ENCODE assay signal across 8 cellular contexts in the genomic region with DNA sequence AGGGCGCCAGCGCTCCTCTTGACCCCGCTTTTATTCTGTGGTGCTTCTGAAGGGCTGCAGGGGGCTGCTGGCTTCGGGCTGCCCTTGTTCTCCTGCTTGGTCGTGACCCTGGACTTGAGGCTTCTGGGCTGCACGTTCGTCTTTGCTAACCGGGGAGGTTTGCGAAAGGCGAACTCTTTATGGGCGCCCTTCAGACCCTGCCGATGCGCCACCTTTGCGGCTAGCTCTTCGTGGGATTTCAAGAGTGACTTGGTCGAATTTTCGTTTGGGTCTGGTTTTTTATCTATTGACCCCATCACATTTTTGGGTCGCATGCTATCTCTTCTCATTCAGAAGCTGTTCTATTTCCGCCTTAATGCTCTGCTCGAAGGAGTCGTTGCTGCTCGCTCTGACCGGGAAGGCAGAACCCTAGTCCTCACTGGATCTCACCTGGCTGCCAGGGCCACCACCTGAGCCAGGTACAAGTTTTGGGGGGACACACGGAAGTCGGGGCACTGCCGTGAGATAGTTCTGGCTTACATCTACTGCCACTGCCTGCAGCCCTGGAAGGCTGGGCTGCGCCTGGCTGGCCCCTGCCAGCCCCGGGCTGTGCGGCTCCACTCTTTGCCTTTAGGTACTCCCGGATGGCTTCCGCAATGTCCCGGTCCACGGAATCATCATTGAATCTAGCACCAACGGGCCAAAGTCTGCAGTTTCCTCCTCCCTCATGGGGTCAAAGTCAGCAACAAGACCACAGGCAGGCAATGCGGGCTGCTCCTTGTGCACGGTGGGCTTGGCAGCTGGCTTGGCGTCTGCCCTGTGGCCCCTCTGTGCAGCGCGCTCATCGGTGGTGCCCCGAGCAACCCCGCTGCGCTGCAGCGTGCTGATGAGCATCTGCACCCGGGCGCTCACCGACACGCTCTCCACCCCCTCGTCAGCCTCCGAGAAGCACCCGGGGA. TPM values are rescaled to one million over a fixed set of nuclear protein-coding genes. Genes with fewer than 3 reads are reported as not detected.
DNase-seq lines count a peak whose midpoint lies in the region; ATAC-seq and TF ChIP-seq lines count a peak whose summit lies in the region.

No MANE protein-coding gene starts in this region.

- H3K9me3 ChIP-seq in breast epithelium (peaks cover 3 to 4% of the 10 kb centered on the region in 2 donors), mammary epithelial cell (replicated peaks; ENCODE audit: insufficient read depth, low read length) (peaks cover 20% of the 10 kb centered on the region), mucosa of rectum (ENCODE audit: control insufficient read depth in 2 of 2, low read length in 2 of 2) (no peaks in the 10 kb centered on the region), transverse colon (peaks cover 0 to 9% of the 10 kb centered on the region in 2 donors), gastroesophageal sphincter (peaks cover 0 to 14% (median 0%) of the 10 kb centered on the region in 3 donors)

- H3K4me3 Mint-ChIP-seq in activated naive CD8-positive, alpha-beta T cell treated with anti-CD3 and anti-CD28 coated beads, Interleukin-2, amount 10 ng/mL, durations not matched to agents 7 days and 5 days, result peak overlapping the region; percentile 77

- H2AFZ ChIP-seq in mammary epithelial cell (ENCODE audit: low read depth, low read length), result no peak overlapping the region

- WGBS in mammary epithelial cell (ENCODE audit: low coverage, missing lambda C conversion rate), result 93% methylated on average over 30 of the region's 51 CpGs
- 72 to 93% methylated on average over 7 to 36 of the region's 51 CpGs for WGBS in transverse colon (ENCODE audit: low coverage in 1 of 2), 2 donors
- WGBS in gastroesophageal sphincter (ENCODE audit: low coverage in 1 of 2), 2 donors, result 87 to 89% methylated on average over 10 to 19 of the region's 51 CpGs

- intact Hi-C loops in breast epithelium (cut with DNase I; ENCODE audit: low total_unique reads), result no loop called here
- intact Hi-C loops in mammary epithelial cell (cut with micrococcal nuclease), result no loop called here
- intact Hi-C loops in transverse colon (cut with DNase I; ENCODE audit: low total_unique reads), result no loop called here

- peaks cover 82% of the 10 kb centered on the region for H3K79me2 ChIP-seq in mammary epithelial cell (ENCODE audit: insufficient read depth, low read length)

- no peaks in the 10 kb centered on the region for H3K36me3 ChIP-seq in breast epithelium
- H3K36me3 ChIP-seq in mammary epithelial cell (ENCODE audit: insufficient read depth, low read length), result peaks cover 2% of the 10 kb centered on the region
- peaks cover 0 to 7% of the 10 kb centered on the region in 2 donors for H3K36me3 ChIP-seq in mucosa of rectum (ENCODE audit: control insufficient read depth in 2 of 2, insufficient read depth in 2 of 2, low read length in 2 of 2)
- no peaks in the 10 kb centered on the region for H3K36me3 ChIP-seq in transverse colon
- peaks cover 0 to 35% of the 10 kb centered on the region in 2 donors for H3K36me3 ChIP-seq in gastroesophageal sphincter

- in situ Hi-C loops in mammary epithelial cell (cut with MboI; ENCODE audit: low sequenced_read_pairs in 2 of 2) (loop anchor here (25.0 kb wide), 1 partner anchor 443 kb away; no protein-coding TSS in a partner anchor), transverse colon (cut with MboI; ENCODE audit: low pct_ligation_motif_present in 1 of 4, low pct_unique_long_range_greater_than_20kb in 1 of 4, low sequenced_read_pairs in 3 of 4) (loop anchor here in 1 of 4 donors (25.0 kb wide), 1 partner anchor 268 kb away; no protein-coding TSS in a partner anchor)

- H3K4me2 ChIP-seq in mammary epithelial cell (ENCODE audit: insufficient read depth, low read depth, low read length), result no peak overlapping the region

- DNase-seq in breast epithelium (ENCODE audit: low spot score in 2 of 2) (no peak), mammary epithelial cell (no peak), transverse colon (no peak), NOMO-1 treated with DMSO at 0.1 percent for 48 hours (lab: John Stamatoyannopoulos, UW; ENCODE audit: unreplicated experiment) (no peak)
- DNase-seq in activated naive CD8-positive, alpha-beta T cell treated with anti-CD3 and anti-CD28 coated beads, Interleukin-2, amount 10 ng/mL, durations not matched to agents 7 days and 5 days, result peak; percentile 44

- no peak overlapping the region for H3K9ac ChIP-seq in mammary epithelial cell (ENCODE audit: insufficient read depth, low read length)
- no peak overlapping the region for H3K9ac ChIP-seq in mucosa of rectum (ENCODE audit: low read depth in 1 of 2, low read length in 2 of 2)

- H4K20me1 ChIP-seq in mammary epithelial cell (ENCODE audit: insufficient read depth, low read length), result no peaks in the 10 kb centered on the region

- H3K4me1 ChIP-seq in breast epithelium (no peaks in the 10 kb centered on the region), mammary epithelial cell (ENCODE audit: insufficient read depth, low read length) (no peaks in the 10 kb centered on the region), mucosa of rectum (ENCODE audit: control insufficient read depth in 2 of 2, insufficient read depth in 2 of 2, low read length in 2 of 2) (no peaks in the 10 kb centered on the region), transverse colon (no peaks in the 10 kb centered on the region), gastroesophageal sphincter (peaks cover 0 to 21% (median 0%) of the 10 kb centered on the region in 3 donors)

- peaks cover 71% of the 10 kb centered on the region for H3K36me3 Mint-ChIP-seq in activated naive CD8-positive, alpha-beta T cell treated with anti-CD3 and anti-CD28 coated beads, Interleukin-2, amount 10 ng/mL, durations not matched to agents 7 days and 5 days

- H3K27me3 Mint-ChIP-seq in activated naive CD8-positive, alpha-beta T cell treated with anti-CD3 and anti-CD28 coated beads, Interleukin-2, amount 10 ng/mL, durations not matched to agents 7 days and 5 days, result no peaks in the 10 kb centered on the region

- H3K9me3 Mint-ChIP-seq in activated naive CD8-positive, alpha-beta T cell treated with anti-CD3 and anti-CD28 coated beads, Interleukin-2, amount 10 ng/mL, durations not matched to agents 7 days and 5 days, result peaks cover 8% of the 10 kb centered on the region

- H3K27ac Mint-ChIP-seq in activated naive CD8-positive, alpha-beta T cell treated with anti-CD3 and anti-CD28 coated beads, Interleukin-2, amount 10 ng/mL, durations not matched to agents 7 days and 5 days, result peak overlapping the region; percentile 75

- H3K4me3 ChIP-seq in breast epithelium, result peak overlapping the region in 2 of 3 donors; percentile 6 to 31
- no peak overlapping the region for H3K4me3 ChIP-seq in mammary epithelial cell (replicated peaks in 1 of 3; ENCODE audit: insufficient read depth in 1 of 3, low read depth in 2 of 3, low read length in 3 of 3)
- H3K4me3 ChIP-seq in mucosa of rectum (ENCODE audit: low read length in 2 of 2), result peak overlapping the region; percentile 43 to 57
- peak overlapping the region in 3 of 4 donors; percentile 11 to 45 (median 16) for H3K4me3 ChIP-seq in transverse colon
- H3K4me3 ChIP-seq in gastroesophageal sphincter, result peak overlapping the region in 1 of 2 donors; percentile 39

- dilution Hi-C loops in mammary epithelial cell (cut with HindIII; ENCODE audit: low sequenced_read_pairs), result no loop called here

- TF ChIP-seq POLR2A in breast epithelium (IDR thresholded peaks at IDR 0.05) (no peak), transverse colon (IDR thresholded peaks at IDR 0.05) (no peak), gastroesophageal sphincter (IDR thresholded peaks at IDR 0.05) (no peak)

- H3K27me3 ChIP-seq in breast epithelium (no peaks in the 10 kb centered on the region), mammary epithelial cell (ENCODE audit: insufficient read depth, low read length) (no peaks in the 10 kb centered on the region), mucosa of rectum (ENCODE audit: control insufficient read depth in 2 of 2, insufficient read depth in 2 of 2, low read length in 2 of 2) (no peaks in the 10 kb centered on the region), transverse colon (no peaks in the 10 kb centered on the region), gastroesophageal sphincter (no peaks in the 10 kb centered on the region)

- CTCF ChIA-PET in mammary epithelial cell (lab: Charles Lee; ENCODE audit: low non-redundant PET), result no interaction called here

- peak; percentile 46 for ATAC-seq in activated naive CD8-positive, alpha-beta T cell treated with anti-CD3 and anti-CD28 coated beads, Interleukin-2, amount 10 ng/mL, durations not matched to agents 7 days and 5 days (ENCODE audit: low read depth)
- ATAC-seq in gastroesophageal sphincter, result no peak
- ATAC-seq in GM21528 (IDR thresholded peaks at IDR 0.05; ENCODE audit: low FRiP score, unreplicated experiment), result no peak

- peaks cover 21% of the 10 kb centered on the region for H3K4me1 Mint-ChIP-seq in activated naive CD8-positive, alpha-beta T cell treated with anti-CD3 and anti-CD28 coated beads, Interleukin-2, amount 10 ng/mL, durations not matched to agents 7 days and 5 days

- no TSS peak for BruUV-seq in mammary epithelial cell (replicated peaks; lab: Mats Ljungman, UMichigan)

- POLR2A ChIA-PET in activated naive CD8-positive, alpha-beta T cell treated with anti-CD3 and anti-CD28 coated beads, Interleukin-2, amount 10 ng/mL, durations not matched to agents 7 days and 5 days (lab: Charles Lee), result interaction anchor here (0.7 to 1.2 kb wide), 3 partner anchors 16 to 429 kb away, joined by 3 to 4 read pairs (median 3); no protein-coding TSS in a partner anchor

- TF ChIP-seq EP300 in transverse colon (IDR thresholded peaks at IDR 0.05; ENCODE audit: low read depth), result no peak
- TF ChIP-seq EP300 in gastroesophageal sphincter (IDR thresholded peaks at IDR 0.05), result no peak

- TF ChIP-seq CTCF in breast epithelium (IDR thresholded peaks at IDR 0.05) (no peak), mammary epithelial cell (conservative IDR thresholded peaks at IDR 0.05 in 1 of 2, IDR thresholded peaks at IDR 0.05 in 1 of 2; ENCODE audit: extremely low read depth in 1 of 2, insufficient read depth in 1 of 2, low read depth in 1 of 2, low read length in 2 of 2) (no peak), transverse colon (IDR thresholded peaks at IDR 0.05) (no peak), gastroesophageal sphincter (IDR thresholded peaks at IDR 0.05) (no peak)

- H3K27ac ChIP-seq in breast epithelium (no peak overlapping the region), mammary epithelial cell (ENCODE audit: insufficient read depth, low read depth, low read length) (no peak overlapping the region), mucosa of rectum (ENCODE audit: low read depth in 2 of 2, low read length in 2 of 2) (no peak overlapping the region), transverse colon (no peak overlapping the region), gastroesophageal sphincter (no peak overlapping the region)

RNA-seq across cellular contexts. Expression of gene RB1, which starts 16.2 kb away (rescaled TPM):
- total RNA-seq in breast epithelium (10 to 100 TPM; 24.0 to 45.2 (median 43.6) TPM), mammary epithelial cell (10 to 100 TPM; 34.7 to 48.6 TPM), transverse colon (10 to 100 TPM; 14.6 to 31.0 (median 23.2) TPM), gastroesophageal sphincter (10 to 100 TPM; 26.5 to 37.2 (median 29.4) TPM)
- 25.0 TPM for polyA plus RNA-seq in mammary epithelial cell
- 34.4 TPM for polyA minus RNA-seq in mammary epithelial cell
- total RNA-seq in activated naive CD8-positive, alpha-beta T cell treated with anti-CD3 and anti-CD28 coated beads, Interleukin-2, amount 10 ng/mL, durations not matched to agents 7 days and 5 days, result 10 to 100 TPM; 40.6 to 42.4 TPM

Comparison
In these comparisons a context has a peak if more than half of its experiments do, and no peak if none do; other contexts are left out.
1. H3K4me3 ChIP-seq: peak in breast epithelium (2 of 3), mucosa of rectum (2 of 2) and transverse colon (3 of 4); none in mammary epithelial cell (0 of 3).